8 cellular contexts compared by ENCODE assay signal in genomic region chr7:30594055-30594539, GRCh38. TPM values are rescaled to one million over a fixed set of nuclear protein-coding genes. Genes with fewer than 3 reads are reported as not detected.
DNase-seq lines count a peak whose midpoint lies in the region; ATAC-seq and TF ChIP-seq lines count a peak whose summit lies in the region.

No MANE protein-coding gene starts in this region.

- peak; percentile 40 for DNase-seq in AG08395 (ENCODE audit: low spot score)
- peak; percentile 76 for DNase-seq in NCI-H2227 treated with DMSO at 0.1 percent for 48 hours (lab: John Stamatoyannopoulos, UW)
- peak; percentile 28 for DNase-seq in activated T-cell treated with anti-CD3 and anti-CD28 coated beads for 24 hours (ENCODE audit: low read depth)
- peak; percentile 55 for DNase-seq in fibroblast of the aortic adventitia (ENCODE audit: low read depth)
- peak; percentile 78 for DNase-seq in osteoblast (ENCODE audit: insufficient read length, low spot score, missing footprints)
- DNase-seq in epidermal melanocyte (ENCODE audit: insufficient read length, low spot score), result no peak

- ATAC-seq in GM18505 (IDR thresholded peaks at IDR 0.05; ENCODE audit: unreplicated experiment) (peak; percentile 16), HG02943 (IDR thresholded peaks at IDR 0.05; ENCODE audit: low read depth, unreplicated experiment) (peak; percentile 43)

- H3K4me1 ChIP-seq in osteoblast (ENCODE audit: insufficient read depth, low read length), result peaks cover 26% of the 10 kb centered on the region

- peak overlapping the region; percentile 98 for H3K4me2 ChIP-seq in osteoblast (ENCODE audit: insufficient read depth, low read length)

- H3K36me3 ChIP-seq in osteoblast (ENCODE audit: insufficient read depth, low read length), result peaks cover 8% of the 10 kb centered on the region

- H2AFZ ChIP-seq in osteoblast (ENCODE audit: low read length), result peak overlapping the region; percentile 98

- H4K20me1 ChIP-seq in osteoblast (ENCODE audit: insufficient read depth, low read length), result peaks cover 17% of the 10 kb centered on the region

- peak overlapping the region; percentile 99 for H3K27ac ChIP-seq in osteoblast (ENCODE audit: low read depth, low read length)

- no peak for TF ChIP-seq POLR2A in GM18505 (IDR thresholded peaks at IDR 0.05; ENCODE audit: borderline replicate concordance, extremely low read depth, insufficient read depth, insufficient read length)

- TF ChIP-seq CTCF in fibroblast of the aortic adventitia (IDR thresholded peaks at IDR 0.05; ENCODE audit: insufficient read depth, low read length) (no peak), osteoblast (IDR thresholded peaks at IDR 0.05; ENCODE audit: extremely low read depth, low read depth, low read length) (no peak)

- H3K79me2 ChIP-seq in osteoblast (ENCODE audit: insufficient read depth, low read length), result peaks cover 93% of the 10 kb centered on the region

- peak overlapping the region; percentile 99 for H3K4me3 ChIP-seq in fibroblast of the aortic adventitia (ENCODE audit: low read depth, low read length)
- H3K4me3 ChIP-seq in osteoblast (ENCODE audit: insufficient read depth, low read length), result peak overlapping the region; percentile 96

- H3K27me3 ChIP-seq in osteoblast (ENCODE audit: insufficient read depth, low read length), result no peaks in the 10 kb centered on the region

- H3K9me3 ChIP-seq in osteoblast (ENCODE audit: low read depth, low read length), result no peaks in the 10 kb centered on the region

RNA-seq across cellular contexts. Expression of gene GARS1, which starts 0.6 kb away (rescaled TPM):
- total RNA-seq in fibroblast of the aortic adventitia (ENCODE audit: low replicate concordance), result 298 and 452 TPM in 2 replicates
- total RNA-seq in osteoblast, result 417 and 526 TPM in 2 replicates
